24 cellular contexts compared by ENCODE assay signal in genomic region chr11:134524201-134524600, GRCh38.
"Had no signal": no experiment of that assay in that cellular context is flagged by ENCODE, and none has a peak within 500 bp of the region (broad histone marks: within the 10 kb centered on the region; RNA-seq: fewer than 3 reads in every experiment).

No MANE protein-coding gene starts in this region.

- FAIRE-seq: bronchial epithelial cell, small intestine, TTC549 had no signal

- H3K9me3 ChIP-seq: colonic mucosa, gastrocnemius medialis, thoracic aorta, vagina had no signal

- H3K4me3 ChIP-seq: colonic mucosa, dorsolateral prefrontal cortex, gastrocnemius medialis, SK-N-MC, thoracic aorta, vagina had no signal

- DNase-seq: activated CD4-positive, alpha-beta T cell treated with anti-CD3 and anti-CD28 coated beads for 48 hours; activated CD4-positive, alpha-beta T cell treated with anti-CD3 and anti-CD28 coated beads, Interleukin-2, amount 50 U/mL, for 48 hours; activated CD8-positive, alpha-beta memory T cell treated with anti-CD3 and anti-CD28 coated beads for 24 hours; activated naive CD8-positive, alpha-beta T cell treated with anti-CD3 and anti-CD28 coated beads, Interleukin-2, amount 50 U/mL, for 24 hours; colonic mucosa; effector memory CD4-positive, alpha-beta T cell; gastrocnemius medialis; hypothalamus; immature natural killer cell; nephron progenitor cell; small intestine; stimulated activated CD4-positive, alpha-beta T cell treated with anti-CD3 and anti-CD28 coated beads, Interleukin-1b, Interleukin-23, amount 100 ng/mL, for 48 hours; stimulated activated naive B cell treated with anti-CD40 and anti-IgM and Interleukin-4, amounts not matched to agents 10 μg/mL and 1 μg/mL and 100 μg/mL, for 72 hours; T-helper 9 cell had no signal

- H3K9ac ChIP-seq: parathyroid adenoma had no signal

- H3K36me3 ChIP-seq: colonic mucosa, gastrocnemius medialis, thoracic aorta, vagina had no signal

- H3K79me2 ChIP-seq: parathyroid adenoma had no signal

- H3K27ac ChIP-seq: colonic mucosa, dorsolateral prefrontal cortex, gastrocnemius medialis, parathyroid adenoma, SK-N-MC, thoracic aorta, vagina, VCaP had no signal

- H3K27me3 ChIP-seq: colonic mucosa, vagina had no signal

- H2AFZ ChIP-seq: parathyroid adenoma had no signal

- H3K4me1 ChIP-seq: colonic mucosa, gastrocnemius medialis, parathyroid adenoma, vagina had no signal

- ATAC-seq: activated CD4-positive, CD25-positive, alpha-beta regulatory T cell treated with anti-CD3 and anti-CD28 coated beads, Interleukin-2, amount 50 U/mL, for 24 hours; activated naive CD8-positive, alpha-beta T cell treated with anti-CD3 and anti-CD28 coated beads, Interleukin-2, amount 50 U/mL, for 24 hours; gastrocnemius medialis; sciatic nerve; stimulated activated naive B cell treated with anti-CD40 and anti-IgM and Interleukin-4, amounts not matched to agents 10 μg/mL and 1 μg/mL and 100 μg/mL, for 72 hours had no signal
